8 cellular contexts compared by ENCODE assay signal in the genomic region with DNA sequence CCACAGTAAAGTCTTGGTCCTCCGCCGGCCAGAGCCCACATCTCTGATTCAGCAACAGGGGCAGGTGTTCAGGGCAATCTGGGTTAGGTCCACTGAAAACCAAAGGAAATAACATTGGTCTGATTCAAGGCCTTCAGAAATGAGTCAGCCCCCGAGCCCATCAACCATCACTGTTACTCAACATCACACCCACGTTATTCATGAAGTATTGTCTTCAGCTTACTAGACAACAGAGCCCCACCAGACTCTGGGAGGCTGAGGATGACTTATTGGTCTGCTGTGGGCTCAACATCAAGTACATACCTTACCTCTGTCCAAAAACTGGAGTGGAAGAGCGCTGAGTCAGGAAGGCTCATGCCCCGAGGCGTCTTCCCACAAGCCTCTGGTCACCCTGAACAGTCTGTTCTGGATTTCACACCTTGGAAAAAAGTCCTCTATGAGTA.
DNase-seq lines count a peak whose midpoint lies in the region; ATAC-seq, FAIRE-seq and TF ChIP-seq lines count a peak whose summit lies in the region.

No MANE protein-coding gene starts in this region.

- peaks cover 3% of the 10 kb centered on the region for H3K36me3 Mint-ChIP-seq in activated naive CD4-positive, alpha-beta T cell treated with anti-CD3 and anti-CD28 coated beads, Interleukin-2, amount 50 U/mL, for 24 hours

- ATAC-seq in HG02759 (IDR thresholded peaks at IDR 0.05; ENCODE audit: unreplicated experiment) (peak; percentile 90), esophagus mucosa (peak; percentile 95)

- no peaks in the 10 kb centered on the region for H3K27me3 ChIP-seq in smooth muscle cell (ENCODE audit: low read depth)

- peak overlapping the region; percentile 89 for H3K27ac ChIP-seq in smooth muscle cell (ENCODE audit: low read depth)

- H3K27ac Mint-ChIP-seq in activated naive CD4-positive, alpha-beta T cell treated with anti-CD3 and anti-CD28 coated beads, Interleukin-2, amount 50 U/mL, for 24 hours = peak overlapping the region; percentile 19

- peaks cover 24% of the 10 kb centered on the region for H3K4me1 Mint-ChIP-seq in activated naive CD4-positive, alpha-beta T cell treated with anti-CD3 and anti-CD28 coated beads, Interleukin-2, amount 50 U/mL, for 24 hours

- H3K9ac ChIP-seq in smooth muscle cell (ENCODE audit: low read depth) = peak overlapping the region; percentile 11

- no peaks in the 10 kb centered on the region for H3K9me3 ChIP-seq in smooth muscle cell (replicated peaks; ENCODE audit: low read depth)

- peak; percentile 96 for FAIRE-seq in RCC 7860 (lab: Jason Lieb, UNC)

- no peaks in the 10 kb centered on the region for H3K27me3 Mint-ChIP-seq in activated naive CD4-positive, alpha-beta T cell treated with anti-CD3 and anti-CD28 coated beads, Interleukin-2, amount 50 U/mL, for 24 hours

- 18% methylated on average over 7 of the region's 7 CpGs for WGBS in smooth muscle cell (ENCODE audit: low lambda C conversion rate)

- H3K36me3 ChIP-seq in smooth muscle cell (ENCODE audit: low read depth) = no peaks in the 10 kb centered on the region

- H3K4me3 Mint-ChIP-seq in activated naive CD4-positive, alpha-beta T cell treated with anti-CD3 and anti-CD28 coated beads, Interleukin-2, amount 50 U/mL, for 24 hours = no peak overlapping the region

- H3K4me2 ChIP-seq in smooth muscle cell = peak overlapping the region; percentile 50

- no peak overlapping the region for H2AFZ ChIP-seq in smooth muscle cell (ENCODE audit: low read depth)

- peaks cover 28% of the 10 kb centered on the region for H3F3A ChIP-seq in smooth muscle cell (ENCODE audit: low read depth)

- no peaks in the 10 kb centered on the region for H3K9me3 Mint-ChIP-seq in activated naive CD4-positive, alpha-beta T cell treated with anti-CD3 and anti-CD28 coated beads, Interleukin-2, amount 50 U/mL, for 24 hours

- no peak for DNase-seq in activated naive CD4-positive, alpha-beta T cell (lab: John Stamatoyannopoulos, UW)
- DNase-seq in RCC 7860 (ENCODE audit: low spot score) (peak; percentile 99), smooth muscle cell (lab: John Stamatoyannopoulos, UW; ENCODE audit: unreplicated experiment) (no peak), DMS53 (lab: John Stamatoyannopoulos, UW) (no peak), NCI-H1436 (lab: John Stamatoyannopoulos, UW) (no peak)

- H3K4me1 ChIP-seq in smooth muscle cell (ENCODE audit: low read depth) = peaks cover 22% of the 10 kb centered on the region

- no peak overlapping the region for H3K4me3 ChIP-seq in smooth muscle cell

- H3K79me2 ChIP-seq in smooth muscle cell (ENCODE audit: low read depth) = no peaks in the 10 kb centered on the region

- H4K20me1 ChIP-seq in smooth muscle cell (ENCODE audit: low read depth) = no peaks in the 10 kb centered on the region

- TF ChIP-seq CTCF in smooth muscle cell (IDR thresholded peaks at IDR 0.05; ENCODE audit: borderline replicate concordance, insufficient read depth, poor library complexity, severe bottlenecking) = no peak
